16 cellular contexts compared by ENCODE assay signal in genomic region chr18:66548747-66549146, GRCh38. TPM values are rescaled to one million over a fixed set of nuclear protein-coding genes. Genes with fewer than 3 reads are reported as not detected.
DNase-seq lines count a peak whose midpoint lies in the region; ATAC-seq and TF ChIP-seq lines count a peak whose summit lies in the region.
"Had no signal": no experiment of that assay in that cellular context is flagged by ENCODE, and none has a peak within 500 bp of the region (broad histone marks: within the 10 kb centered on the region; RNA-seq: fewer than 3 reads in every experiment).

No MANE protein-coding gene starts in this region.

- H3K27me3 Mint-ChIP-seq in WTC11 (ENCODE audit: low read depth): no peaks in the 10 kb centered on the region
- H3K27me3 Mint-ChIP-seq in nephron progenitor cell (ENCODE audit: low read depth, poor library complexity): peaks cover 2% of the 10 kb centered on the region
- no peaks in the 10 kb centered on the region for H3K27me3 Mint-ChIP-seq in Calu3 (ENCODE audit: unreplicated experiment)
- H3K27me3 Mint-ChIP-seq: activated naive CD4-positive, alpha-beta T cell treated with anti-CD3 and anti-CD28 coated beads, Interleukin-2, amount 50 U/mL, for 24 hours; CD4-positive, alpha-beta memory T cell; stimulated activated naive CD8-positive, alpha-beta T cell treated with anti-CD3 and anti-CD28 coated beads, Interleukin-15, Interleukin-2, amounts not matched to agents 100 ng/mL and 50 ng/mL, for 24 hours had no signal

- H3K9me3 Mint-ChIP-seq in WTC11 (no peaks in the 10 kb centered on the region), nephron progenitor cell (peaks cover 4% of the 10 kb centered on the region), Calu3 (ENCODE audit: low read depth, unreplicated experiment) (peaks cover 7% of the 10 kb centered on the region)

- H3K4me3 Mint-ChIP-seq in WTC11 (no peak overlapping the region), nephron progenitor cell (no peak overlapping the region), Calu3 (ENCODE audit: low read depth, unreplicated experiment) (no peak overlapping the region)
- H3K4me3 Mint-ChIP-seq: activated naive CD4-positive, alpha-beta T cell treated with anti-CD3 and anti-CD28 coated beads, Interleukin-2, amount 50 U/mL, for 24 hours; CD4-positive, alpha-beta memory T cell; stimulated activated naive CD8-positive, alpha-beta T cell treated with anti-CD3 and anti-CD28 coated beads, Interleukin-15, Interleukin-2, amounts not matched to agents 100 ng/mL and 50 ng/mL, for 24 hours had no signal

- no peaks in the 10 kb centered on the region for H3K4me1 Mint-ChIP-seq in WTC11
- peaks cover 32% of the 10 kb centered on the region for H3K4me1 Mint-ChIP-seq in nephron progenitor cell
- peaks cover 8% of the 10 kb centered on the region for H3K4me1 Mint-ChIP-seq in Calu3 (ENCODE audit: low read depth, unreplicated experiment)
- H3K4me1 Mint-ChIP-seq: activated naive CD4-positive, alpha-beta T cell treated with anti-CD3 and anti-CD28 coated beads, Interleukin-2, amount 50 U/mL, for 24 hours; CD4-positive, alpha-beta memory T cell had no signal

- BruUV-seq in Calu3 (replicated peaks; lab: Mats Ljungman, UMichigan): no TSS peak

- H3K27ac Mint-ChIP-seq in WTC11 (no peak overlapping the region), nephron progenitor cell (peak overlapping the region; percentile 2), Calu3 (ENCODE audit: unreplicated experiment) (no peak overlapping the region)
- H3K27ac Mint-ChIP-seq: activated naive CD4-positive, alpha-beta T cell treated with anti-CD3 and anti-CD28 coated beads, Interleukin-2, amount 50 U/mL, for 24 hours; stimulated activated naive CD8-positive, alpha-beta T cell treated with anti-CD3 and anti-CD28 coated beads, Interleukin-15, Interleukin-2, amounts not matched to agents 100 ng/mL and 50 ng/mL, for 24 hours had no signal

- intact Hi-C loops in Calu3 (cut with micrococcal nuclease; ENCODE audit: unreplicated experiment): no loop called here

- peak; percentile 60 for TF ChIP-seq CTCF in WTC11 (IDR thresholded peaks at IDR 0.05)
- peak; percentile 39 for TF ChIP-seq CTCF in nephron progenitor cell (IDR thresholded peaks at IDR 0.05)
- TF ChIP-seq CTCF in Calu3 (IDR thresholded peaks at IDR 0.05; ENCODE audit: unreplicated experiment): no peak

- POLR2A ChIA-PET in WTC11 (lab: Charles Lee): no interaction called here

- ATAC-seq in HG02973 (IDR thresholded peaks at IDR 0.05; ENCODE audit: unreplicated experiment) (peak; percentile 52), WTC11 (peak; percentile 91)

- CTCF ChIA-PET in WTC11 (lab: Charles Lee): interaction anchor here (1.0 kb wide), 1 partner anchor 68 kb away, joined by 4 read pairs; no protein-coding TSS in a partner anchor
- CTCF ChIA-PET in Calu3 (lab: Charles Lee): no interaction called here

- DNase-seq in NCI-H1694 treated with DMSO at 0.1 percent for 48 hours (lab: John Stamatoyannopoulos, UW) (peak; percentile 2), NCI-H1694 (lab: John Stamatoyannopoulos, UW) (no peak), WTC11 (ENCODE audit: low spot score) (no peak), nephron progenitor cell (no peak), Calu3 (no peak), hypothalamus (lab: John Stamatoyannopoulos, UW) (no peak), mesenteric fat pad (ENCODE audit: low spot score) (no peak)
- DNase-seq: activated CD8-positive, alpha-beta memory T cell treated with anti-CD3 and anti-CD28 coated beads, Interleukin-2, amount 50 U/mL, for 4 hours; CD4-positive, alpha-beta memory T cell; GF-D8; NCI-H1092; small intestine had no signal

- H3K36me3 Mint-ChIP-seq in WTC11 (no peaks in the 10 kb centered on the region), nephron progenitor cell (ENCODE audit: low read depth) (peaks cover 4% of the 10 kb centered on the region), Calu3 (ENCODE audit: insufficient read depth, unreplicated experiment) (no peaks in the 10 kb centered on the region)
- H3K36me3 Mint-ChIP-seq: activated naive CD4-positive, alpha-beta T cell treated with anti-CD3 and anti-CD28 coated beads, Interleukin-2, amount 50 U/mL, for 24 hours; CD4-positive, alpha-beta memory T cell had no signal

TF ChIP-seq in WTC11, 78 proteins besides CTCF, POLR2A, EP300 and RAD21:
- TF ChIP-seq ATF2 (CRISPR knock-in tag; IDR thresholded peaks at IDR 0.05; ENCODE audit: borderline replicate concordance, low read depth): no peak

RNA-seq across cellular contexts. Expression of gene CDH19, which starts 55.1 kb away (rescaled TPM):
- 0.07 to 0.14 TPM in 2 of 3 replicates, not detected in the other for total RNA-seq in WTC11 (2021)
- total RNA-seq in Calu3 (2022): 0.27 and 0.33 TPM in 2 replicates
- 0.35 TPM for total RNA-seq in mesenteric fat pad
- total RNA-seq: CD4-positive, alpha-beta memory T cell; osteoblast had no signal
